Comparison of ENCODE assay signal across 8 cellular contexts in the genomic region with DNA sequence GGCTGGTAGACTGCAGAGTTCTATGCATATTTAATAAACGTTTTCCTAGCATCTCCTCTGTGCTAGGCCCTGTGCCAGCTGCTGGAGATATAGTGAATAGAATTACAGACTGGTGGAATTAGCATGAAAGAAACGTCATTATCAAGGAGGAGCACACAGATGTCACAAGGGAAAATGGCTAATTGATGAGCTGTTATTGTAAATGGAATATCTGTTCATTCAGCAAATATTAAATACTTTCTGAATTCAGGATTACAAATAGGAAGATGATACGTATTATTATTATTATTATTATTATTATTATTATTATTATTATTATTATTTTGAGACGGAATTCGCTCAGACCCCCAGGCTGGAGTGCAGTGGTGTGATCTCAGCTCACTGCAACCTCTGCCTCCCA. TPM values are rescaled to one million over a fixed set of nuclear protein-coding genes. Genes with fewer than 3 reads are reported as not detected.
DNase-seq lines count a peak whose midpoint lies in the region; ATAC-seq lines count a peak whose summit lies in the region.

No MANE protein-coding gene starts in this region.

- H3K27me3 ChIP-seq in iPS-20b (ENCODE audit: insufficient read depth, low read length) (no peaks in the 10 kb centered on the region), stomach smooth muscle (ENCODE audit: control insufficient read depth in 1 of 2, insufficient read depth in 2 of 2, low read length in 2 of 2) (no peaks in the 10 kb centered on the region)

- H3K4me3 ChIP-seq in iPS-20b (ENCODE audit: low read length) (peak overlapping the region; percentile 91), stomach smooth muscle (ENCODE audit: low read length in 2 of 2) (peak overlapping the region; percentile 80 to 96)

- intact Hi-C loops in activated CD4-positive, alpha-beta T cell treated with anti-CD3 and anti-CD28 coated beads, Interleukin-2, amount 10 ng/mL, durations not matched to agents 24 days and 14 days (cut with micrococcal nuclease): no loop called here

- no peak for DNase-seq in activated CD4-positive, alpha-beta T cell treated with anti-CD3 and anti-CD28 coated beads, Interleukin-2, amount 10 ng/mL, durations not matched to agents 24 days and 14 days
- DNase-seq in activated CD4-positive, alpha-beta T cell treated with anti-CD3 and anti-CD28 coated beads, Interleukin-2, amount 50 U/mL, for 1 hour: no peak
- DNase-seq in NCI-H1436 (lab: John Stamatoyannopoulos, UW): no peak

- H3K4me1 ChIP-seq in iPS-20b (ENCODE audit: insufficient read depth, low read length): peaks cover 6% of the 10 kb centered on the region; the same call in 1 of the 2 replicates
- peaks cover 13% of the 10 kb centered on the region for H3K4me1 ChIP-seq in stomach smooth muscle (ENCODE audit: control insufficient read depth, insufficient read depth, low read length)

- H3K27ac Mint-ChIP-seq in activated CD4-positive, alpha-beta T cell treated with anti-CD3 and anti-CD28 coated beads, Interleukin-2, amount 10 ng/mL, durations not matched to agents 24 days and 14 days: peak overlapping the region; percentile 91
- H3K27ac Mint-ChIP-seq in activated T-helper 17 cell treated with anti-CD3 and anti-CD28 coated beads, Interleukin-2, amount 50 U/mL, for 72 hours: peak overlapping the region; percentile 92

- H3K9ac ChIP-seq in iPS-20b (ENCODE audit: low read depth, low read length): peak overlapping the region; percentile 91; the same call in 1 of the 2 replicates
- peak overlapping the region; percentile 81 to 96 for H3K9ac ChIP-seq in stomach smooth muscle (ENCODE audit: low read length in 2 of 2)

- peaks cover 22% of the 10 kb centered on the region for H3K36me3 Mint-ChIP-seq in activated CD4-positive, alpha-beta T cell treated with anti-CD3 and anti-CD28 coated beads, Interleukin-2, amount 10 ng/mL, durations not matched to agents 24 days and 14 days (ENCODE audit: low read depth)
- H3K36me3 Mint-ChIP-seq in activated T-helper 17 cell treated with anti-CD3 and anti-CD28 coated beads, Interleukin-2, amount 50 U/mL, for 72 hours (ENCODE audit: low read depth): peaks cover 53% of the 10 kb centered on the region

- H3K9me3 ChIP-seq in iPS-20b (ENCODE audit: insufficient read depth, low read depth, low read length) (no peaks in the 10 kb centered on the region), stomach smooth muscle (ENCODE audit: control insufficient read depth in 2 of 2, low read length in 2 of 2) (no peaks in the 10 kb centered on the region)

- no peaks in the 10 kb centered on the region for H3K9me3 Mint-ChIP-seq in activated CD4-positive, alpha-beta T cell treated with anti-CD3 and anti-CD28 coated beads, Interleukin-2, amount 10 ng/mL, durations not matched to agents 24 days and 14 days
- no peaks in the 10 kb centered on the region for H3K9me3 Mint-ChIP-seq in activated T-helper 17 cell treated with anti-CD3 and anti-CD28 coated beads, Interleukin-2, amount 50 U/mL, for 72 hours

- peaks cover 1% of the 10 kb centered on the region for H3K27me3 Mint-ChIP-seq in activated CD4-positive, alpha-beta T cell treated with anti-CD3 and anti-CD28 coated beads, Interleukin-2, amount 10 ng/mL, durations not matched to agents 24 days and 14 days
- H3K27me3 Mint-ChIP-seq in activated T-helper 17 cell treated with anti-CD3 and anti-CD28 coated beads, Interleukin-2, amount 50 U/mL, for 72 hours: no peaks in the 10 kb centered on the region

- no peak for ATAC-seq in activated T-helper 17 cell treated with anti-CD3 and anti-CD28 coated beads, Interleukin-2, amount 50 U/mL, for 72 hours (replicated peaks)
- no peak for ATAC-seq in GM18498 (IDR thresholded peaks at IDR 0.05; ENCODE audit: unreplicated experiment)
- no peak for ATAC-seq in GM21619 (IDR thresholded peaks at IDR 0.05; ENCODE audit: unreplicated experiment)

- H3K36me3 ChIP-seq in iPS-20b (ENCODE audit: insufficient read depth, low read depth, low read length): peaks cover 32% of the 10 kb centered on the region
- H3K36me3 ChIP-seq in stomach smooth muscle (ENCODE audit: control insufficient read depth in 2 of 2, insufficient read depth in 2 of 2, low read length in 2 of 2): peaks cover 7 to 12% of the 10 kb centered on the region in 2 donors

- H3K4me3 Mint-ChIP-seq in activated CD4-positive, alpha-beta T cell treated with anti-CD3 and anti-CD28 coated beads, Interleukin-2, amount 10 ng/mL, durations not matched to agents 24 days and 14 days: peak overlapping the region; percentile 85
- H3K4me3 Mint-ChIP-seq in activated T-helper 17 cell treated with anti-CD3 and anti-CD28 coated beads, Interleukin-2, amount 50 U/mL, for 72 hours: peak overlapping the region; percentile 85

- peaks cover 19% of the 10 kb centered on the region for H3K4me1 Mint-ChIP-seq in activated CD4-positive, alpha-beta T cell treated with anti-CD3 and anti-CD28 coated beads, Interleukin-2, amount 10 ng/mL, durations not matched to agents 24 days and 14 days
- H3K4me1 Mint-ChIP-seq in activated T-helper 17 cell treated with anti-CD3 and anti-CD28 coated beads, Interleukin-2, amount 50 U/mL, for 72 hours: peaks cover 16% of the 10 kb centered on the region

- H3K27ac ChIP-seq in iPS-20b (ENCODE audit: low read length): no peak overlapping the region
- no peak overlapping the region for H3K27ac ChIP-seq in stomach smooth muscle (ENCODE audit: low read length)

RNA-seq across cellular contexts. Expression of a gene that starts 1.2 kb away (rescaled TPM):
- 30.7 and 32.6 TPM in 2 replicates for total RNA-seq in activated CD4-positive, alpha-beta T cell treated with anti-CD3 and anti-CD28 coated beads, Interleukin-2, amount 10 ng/mL, durations not matched to agents 24 days and 14 days
- 10 to 100 TPM; 15.3 to 20.6 TPM for total RNA-seq in activated T-helper 17 cell treated with anti-CD3 and anti-CD28 coated beads, Interleukin-2, amount 50 U/mL, for 72 hours
